9 cellular contexts compared by ENCODE assay signal in genomic region chr12:124463341-124463861, GRCh38.
DNase-seq lines count a peak whose midpoint lies in the region; ATAC-seq and TF ChIP-seq lines count a peak whose summit lies in the region.
"Had no signal": no experiment of that assay in that cellular context is flagged by ENCODE, and none has a peak within 500 bp of the region (broad histone marks: within the 10 kb centered on the region; RNA-seq: fewer than 3 reads in every experiment).

No MANE protein-coding gene starts in this region.

- DNase-seq in NCI-H1092 (lab: John Stamatoyannopoulos, UW) (peak; percentile 63), NCI-H524 treated with DMSO at 0.1 percent for 48 hours (lab: John Stamatoyannopoulos, UW) (peak; percentile 91), esophagus muscularis mucosa (ENCODE audit: extremely low spot score) (no peak), retina (peak; percentile 83), putamen (ENCODE audit: low spot score) (no peak)
- DNase-seq in activated CD4-positive, alpha-beta T cell treated with anti-CD3 and anti-CD28 coated beads, Interleukin-2, amount 10 ng/mL, durations not matched to agents 7 days and 5 days = no peak
- DNase-seq: activated naive CD4-positive, alpha-beta T cell treated with anti-CD3 and anti-CD28 coated beads, Interleukin-2, amount 50 U/mL, for 16 hours had no signal

- 92% methylated on average over 17 of the region's 21 CpGs for WGBS in esophagus muscularis mucosa

- H3K27me3 Mint-ChIP-seq in activated CD4-positive, alpha-beta T cell treated with anti-CD3 and anti-CD28 coated beads, Interleukin-2, amount 10 ng/mL, durations not matched to agents 7 days and 5 days = no peaks in the 10 kb centered on the region

- POLR2A ChIA-PET in activated CD4-positive, alpha-beta T cell treated with anti-CD3 and anti-CD28 coated beads, Interleukin-2, amount 10 ng/mL, durations not matched to agents 7 days and 5 days (lab: Charles Lee) = interaction anchor here (0.6 kb wide), 1 partner anchor 8 kb away, joined by 3 read pairs; no protein-coding TSS in a partner anchor

- H3K9me3 Mint-ChIP-seq in activated CD4-positive, alpha-beta T cell treated with anti-CD3 and anti-CD28 coated beads, Interleukin-2, amount 10 ng/mL, durations not matched to agents 7 days and 5 days = peaks cover 8% of the 10 kb centered on the region

- ATAC-seq in GM21381 (IDR thresholded peaks at IDR 0.05; ENCODE audit: unreplicated experiment) = no peak
- ATAC-seq: Panc1 had no signal

- intact Hi-C loops in esophagus muscularis mucosa (cut with DNase I) = no loop called here

- H3K4me1 Mint-ChIP-seq in activated CD4-positive, alpha-beta T cell treated with anti-CD3 and anti-CD28 coated beads, Interleukin-2, amount 10 ng/mL, durations not matched to agents 7 days and 5 days = peaks cover 44% of the 10 kb centered on the region

- no peak overlapping the region for H3K27ac Mint-ChIP-seq in activated CD4-positive, alpha-beta T cell treated with anti-CD3 and anti-CD28 coated beads, Interleukin-2, amount 10 ng/mL, durations not matched to agents 7 days and 5 days

- H3K36me3 Mint-ChIP-seq in activated CD4-positive, alpha-beta T cell treated with anti-CD3 and anti-CD28 coated beads, Interleukin-2, amount 10 ng/mL, durations not matched to agents 7 days and 5 days (ENCODE audit: low read depth) = peaks cover 49% of the 10 kb centered on the region

- H3K27me3 ChIP-seq in esophagus muscularis mucosa = no peaks in the 10 kb centered on the region

- H3K4me3 ChIP-seq in esophagus muscularis mucosa = no peak overlapping the region

- CTCF ChIA-PET in activated CD4-positive, alpha-beta T cell treated with anti-CD3 and anti-CD28 coated beads, Interleukin-2, amount 10 ng/mL, durations not matched to agents 7 days and 5 days (lab: Charles Lee) = no interaction called here

- peaks cover 0 to 4% (median 0%) of the 10 kb centered on the region in 4 donors for H3K9me3 ChIP-seq in esophagus muscularis mucosa

- no peak for TF ChIP-seq CTCF in esophagus muscularis mucosa (IDR thresholded peaks at IDR 0.05)

- no peak for TF ChIP-seq POLR2A in esophagus muscularis mucosa (IDR thresholded peaks at IDR 0.05; ENCODE audit: low read depth)

- no peak for TF ChIP-seq EP300 in esophagus muscularis mucosa (IDR thresholded peaks at IDR 0.05)

- peak overlapping the region; percentile 38 to 56 (median 46) for H3K27ac ChIP-seq in esophagus muscularis mucosa (replicated peaks in 1 of 4)

- H3K4me1 ChIP-seq in esophagus muscularis mucosa = peaks cover 9 to 55% (median 40%) of the 10 kb centered on the region in 4 donors

- peaks cover 19 to 78% (median 62%) of the 10 kb centered on the region in 4 donors for H3K36me3 ChIP-seq in esophagus muscularis mucosa

- H3K4me3 Mint-ChIP-seq in activated CD4-positive, alpha-beta T cell treated with anti-CD3 and anti-CD28 coated beads, Interleukin-2, amount 10 ng/mL, durations not matched to agents 7 days and 5 days = no peak overlapping the region

Comparison
In these comparisons a context has a peak if more than half of its experiments do, and no peak if none do; other contexts are left out.
1. DNase-seq: peak in NCI-H1092 (single experiment), NCI-H524 treated with DMSO at 0.1 percent for 48 hours (single experiment) and retina (single experiment); none in esophagus muscularis mucosa (single experiment), activated CD4-positive, alpha-beta T cell treated with anti-CD3 and anti-CD28 coated beads, Interleukin-2, amount 10 ng/mL, durations not matched to agents 7 days and 5 days (single experiment) and putamen (single experiment).